Comparison of ENCODE assay signal across 8 cellular contexts in the genomic region with DNA sequence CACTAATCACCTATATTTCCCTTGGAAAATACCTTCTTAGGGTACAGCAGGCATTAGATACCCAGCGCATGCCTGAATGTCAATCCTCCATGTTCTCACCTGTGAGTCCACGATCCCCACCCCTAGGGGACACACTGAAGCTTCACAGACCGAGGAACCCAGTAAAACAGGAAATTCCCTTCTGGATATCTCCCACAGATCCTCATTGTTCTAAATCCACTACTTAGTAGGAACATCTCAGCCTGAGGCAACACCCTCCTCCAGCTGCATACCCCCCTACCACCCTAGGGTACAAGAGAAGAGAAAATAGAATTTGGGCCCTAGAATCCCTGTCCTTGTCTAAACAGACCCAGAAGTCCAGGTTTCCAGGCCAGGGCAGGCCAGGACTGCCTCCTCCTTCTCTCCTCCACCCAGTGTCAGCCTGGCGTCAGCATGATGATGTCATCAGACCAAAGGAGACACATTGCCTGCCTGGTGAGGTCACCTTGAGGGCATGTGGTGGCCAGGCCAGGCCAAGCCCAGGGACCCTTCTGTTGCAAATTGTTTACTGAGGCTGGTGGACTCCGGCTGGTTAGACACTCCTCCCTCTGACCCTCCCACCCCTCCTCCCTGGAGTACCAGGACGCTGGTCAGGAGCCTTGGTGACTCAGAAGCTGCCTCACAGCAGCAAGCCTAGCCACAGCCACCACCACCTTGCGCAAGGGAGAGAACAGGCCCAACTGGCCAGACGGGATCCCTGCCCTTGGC. TPM values are rescaled to one million over a fixed set of nuclear protein-coding genes. Genes with fewer than 3 reads are reported as not detected.
A peak's percentile ranks its signal among the peaks of the same experiment; 100 is the strongest.
DNase-seq lines count a peak whose midpoint lies in the region; ATAC-seq and TF ChIP-seq lines count a peak whose summit lies in the region.

No MANE protein-coding gene starts in this region.

- no peaks in the 10 kb centered on the region for H3K27me3 ChIP-seq in Caco-2 (replicated peaks; ENCODE audit: control insufficient read depth, insufficient read depth, low read length)
- H3K27me3 ChIP-seq in endodermal cell (ENCODE audit: control insufficient read depth, insufficient read depth, low read length, poor library complexity, severe bottlenecking) = no peaks in the 10 kb centered on the region

- intact Hi-C loops in Caco-2 (cut with micrococcal nuclease; ENCODE audit: unreplicated experiment) (no loop called here), natural killer cell (cut with micrococcal nuclease) (no loop called here)

- DNase-seq in Caco-2 = peak; percentile 92 to 95
- DNase-seq in NCI-H69 (lab: John Stamatoyannopoulos, UW) = peak; percentile 27
- DNase-seq in endodermal cell = peak; percentile 75
- no peak for DNase-seq in natural killer cell
- DNase-seq in stimulated activated CD4-positive, alpha-beta T cell treated with anti-CD3 and anti-CD28 coated beads, Interleukin-12 subunit alpha, Interleukin-12 subunit beta, amount 100 ng/mL, for 4 hours = no peak
- DNase-seq in NCI-H146 (lab: John Stamatoyannopoulos, UW) = no peak
- DNase-seq in NCI-H2171 (lab: John Stamatoyannopoulos, UW) = no peak
- DNase-seq in GM10266 (ENCODE audit: extremely low spot score) = no peak

- no peaks in the 10 kb centered on the region for H3K9me3 ChIP-seq in Caco-2
- H3K9me3 ChIP-seq in endodermal cell (ENCODE audit: control insufficient read depth, low read length) = no peaks in the 10 kb centered on the region

- H3K4me1 Mint-ChIP-seq in Caco-2 (ENCODE audit: low read depth, unreplicated experiment) (peaks cover 37% of the 10 kb centered on the region), endodermal cell (peaks cover 30% of the 10 kb centered on the region), natural killer cell (no peaks in the 10 kb centered on the region)

- no peak overlapping the region for H3K9ac ChIP-seq in endodermal cell (ENCODE audit: extremely low read depth, low read length, poor library complexity, severe bottlenecking)

- H3K36me3 ChIP-seq in Caco-2 (ENCODE audit: control insufficient read depth, insufficient read depth, low read length) (no peaks in the 10 kb centered on the region), endodermal cell (ENCODE audit: control insufficient read depth, insufficient read depth, low read length) (no peaks in the 10 kb centered on the region)

- peaks cover 7% of the 10 kb centered on the region for H3K36me3 Mint-ChIP-seq in Caco-2 (ENCODE audit: insufficient read depth, unreplicated experiment)
- no peaks in the 10 kb centered on the region for H3K36me3 Mint-ChIP-seq in endodermal cell (ENCODE audit: low read depth)
- H3K36me3 Mint-ChIP-seq in natural killer cell = no peaks in the 10 kb centered on the region

- TF ChIP-seq CTCF in Caco-2 (IDR thresholded peaks at IDR 0.05; ENCODE audit: insufficient read depth in 1 of 2, low read depth in 1 of 2, low read length in 1 of 2, severe bottlenecking in 1 of 2, unreplicated experiment in 1 of 2) (no peak), endodermal cell (conservative IDR thresholded peaks at IDR 0.05) (peak; percentile 16), natural killer cell (IDR thresholded peaks at IDR 0.05) (no peak), GM10266 (IDR thresholded peaks at IDR 0.05; ENCODE audit: control insufficient read depth, insufficient read depth, low read depth, missing control alignments) (no peak)

- H3K27me3 Mint-ChIP-seq in Caco-2 (ENCODE audit: insufficient read depth, unreplicated experiment) (no peaks in the 10 kb centered on the region), endodermal cell (ENCODE audit: insufficient read depth) (peaks cover 6% of the 10 kb centered on the region), natural killer cell (ENCODE audit: low read depth in 2 of 2) (peaks cover 0 to 2% of the 10 kb centered on the region in 2 donors)

- H3K27ac Mint-ChIP-seq in Caco-2 (ENCODE audit: unreplicated experiment) = peak overlapping the region; percentile 67
- H3K27ac Mint-ChIP-seq in endodermal cell = peak overlapping the region; percentile 58
- no peak overlapping the region for H3K27ac Mint-ChIP-seq in natural killer cell

- WGBS in endodermal cell (ENCODE audit: insufficient coverage in 1 of 2, insufficient read length in 1 of 2), 2 experiments = 75 to 87% methylated on average over 6 to 8 of the region's 8 CpGs

- H3K4me3 ChIP-seq in Caco-2 (ENCODE audit: low read depth, low read length) = no peak overlapping the region
- no peak overlapping the region for H3K4me3 ChIP-seq in endodermal cell (ENCODE audit: low read length)

- H3K9me3 Mint-ChIP-seq in Caco-2 (ENCODE audit: unreplicated experiment) = no peaks in the 10 kb centered on the region
- no peaks in the 10 kb centered on the region for H3K9me3 Mint-ChIP-seq in endodermal cell
- H3K9me3 Mint-ChIP-seq in natural killer cell = no peaks in the 10 kb centered on the region

- H3K4me1 ChIP-seq in Caco-2 = peaks cover 43% of the 10 kb centered on the region
- H3K4me1 ChIP-seq in endodermal cell (ENCODE audit: control insufficient read depth, insufficient read depth, low read length) = peaks cover 6% of the 10 kb centered on the region

- POLR2A ChIA-PET in Caco-2 (lab: Charles Lee) = interaction anchor here (0.6 to 1.9 kb wide), 3 partner anchors 37 to 180 kb away, joined by 4 to 10 read pairs (median 5); partner anchors contain the start of genes F11R and USF1

- peak; percentile 50 to 77 (median 57) for ATAC-seq in natural killer cell

- TSS peak; percentile 85 for BruUV-seq in Caco-2 (replicated peaks; lab: Mats Ljungman, UMichigan)

- peak overlapping the region; percentile 9 for H3K4me3 Mint-ChIP-seq in Caco-2 (ENCODE audit: unreplicated experiment)
- no peak overlapping the region for H3K4me3 Mint-ChIP-seq in endodermal cell
- no peak overlapping the region for H3K4me3 Mint-ChIP-seq in natural killer cell

- CTCF ChIA-PET in Caco-2 (lab: Charles Lee) = no interaction called here

- H3K27ac ChIP-seq in endodermal cell (ENCODE audit: low read depth, low read length) = no peak overlapping the region

RNA-seq across cellular contexts. Expression of gene NECTIN4, which starts 6.2 kb away (rescaled TPM):
- 0.20 and 0.74 TPM in 2 replicates for total RNA-seq in Caco-2 (2022)
- total RNA-seq in endodermal cell = not detected
- polyA plus RNA-seq in endodermal cell (2013, experiment 1 of 2) = not detected
- polyA plus RNA-seq in endodermal cell (2013, experiment 2 of 2) = not detected
- total RNA-seq in natural killer cell = under 1 TPM in 2 of 3 donors, not detected in 1; 0.07 to 0.09 TPM

RNA-seq across cellular contexts. Expression of gene ARHGAP30, which starts 13.5 kb away (rescaled TPM):
- total RNA-seq in Caco-2 (2022) (not detected in 2 replicates), endodermal cell (under 1 TPM; 0.07 to 0.13 TPM), natural killer cell (100 to 1,000 TPM; 246 to 310 (median 272) TPM)
- polyA plus RNA-seq in endodermal cell (2013, experiment 1 of 2) = not detected
- not detected for polyA plus RNA-seq in endodermal cell (2013, experiment 2 of 2)

RNA-seq across cellular contexts. Expression of gene KLHDC9, which starts 15.0 kb away (rescaled TPM):
- 2.0 and 2.2 TPM in 2 replicates for total RNA-seq in Caco-2 (2022)
- 10 to 100 TPM; 14.6 to 25.4 TPM for total RNA-seq in endodermal cell
- polyA plus RNA-seq in endodermal cell (2013, experiment 1 of 2) = 14.0 TPM
- 10.8 TPM for polyA plus RNA-seq in endodermal cell (2013, experiment 2 of 2)
- total RNA-seq in natural killer cell = under 1 TPM in 2 of 3 donors, not detected in 1; 0.49 to 0.50 TPM

RNA-seq across cellular contexts. Expression of gene PFDN2, which starts 34.7 kb away (rescaled TPM):
- total RNA-seq in Caco-2 (2022) (80.0 and 88.0 TPM in 2 replicates), endodermal cell (10 to 100 TPM; 62.9 to 95.7 TPM), natural killer cell (10 to 100 TPM; 31.6 to 40.0 (median 35.0) TPM)
- polyA plus RNA-seq in endodermal cell (2013, experiment 1 of 2) = 114 TPM
- 112 TPM for polyA plus RNA-seq in endodermal cell (2013, experiment 2 of 2)

RNA-seq across cellular contexts. Expression of gene NIT1, which starts 34.7 kb away (rescaled TPM):
- total RNA-seq in Caco-2 (2022) (41.8 and 42.1 TPM in 2 replicates), endodermal cell (10 to 100 TPM; 51.0 to 65.1 TPM), natural killer cell (10 to 100 TPM; 26.5 to 31.7 (median 31.6) TPM)
- 61.7 TPM for polyA plus RNA-seq in endodermal cell (2013, experiment 1 of 2)
- polyA plus RNA-seq in endodermal cell (2013, experiment 2 of 2) = 50.8 TPM

Comparison
In these comparisons a context has a peak if more than half of its experiments do, and no peak if none do; other contexts are left out.
1. DNase-seq: peak in Caco-2 (2 of 2), NCI-H69 (single experiment) and endodermal cell (single experiment); none in natural killer cell (single experiment), stimulated activated CD4-positive, alpha-beta T cell treated with anti-CD3 and anti-CD28 coated beads, Interleukin-12 subunit alpha, Interleukin-12 subunit beta, amount 100 ng/mL, for 4 hours (single experiment), NCI-H146 (single experiment), NCI-H2171 (single experiment) and GM10266 (single experiment).
2. H3K27ac Mint-ChIP-seq: peak in Caco-2 (single experiment) and endodermal cell (single experiment); none in natural killer cell (0 of 2).
3. RNA of gene ARHGAP30, which starts 13.5 kb away (total RNA-seq): 246 to 310 TPM in natural killer cell; 0.07 to 0.13 TPM in endodermal cell and not detected in Caco-2; every median in the first group is over 100 times any median in the second.